ENCODE assay signal across 18 cellular contexts in the genomic region with DNA sequence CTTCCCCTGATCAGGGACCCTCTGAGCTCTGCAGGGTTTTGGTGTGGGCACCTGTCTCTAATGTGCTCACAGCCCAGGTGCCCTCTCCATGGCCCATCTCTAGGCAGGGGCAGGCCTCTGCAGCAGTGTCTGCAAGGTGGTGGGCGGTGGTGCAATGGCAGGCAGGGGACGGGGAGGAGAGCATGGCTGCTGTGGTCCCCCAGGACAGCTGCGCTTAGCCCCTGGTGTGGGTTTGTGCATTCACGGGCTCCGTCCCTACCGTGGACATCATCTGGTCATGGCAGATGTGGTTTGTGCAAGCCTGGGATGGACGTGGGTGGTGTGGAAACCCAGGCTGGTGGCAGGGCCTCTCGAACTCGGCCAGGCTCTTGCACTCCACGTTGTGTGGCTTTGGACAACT.
DNase-seq lines count a peak whose midpoint lies in the region; ATAC-seq and TF ChIP-seq lines count a peak whose summit lies in the region.
"Had no signal": no experiment of that assay in that cellular context is flagged by ENCODE, and none has a peak within 500 bp of the region (broad histone marks: within the 10 kb centered on the region; RNA-seq: fewer than 3 reads in every experiment).

No MANE protein-coding gene starts in this region.

- no peaks in the 10 kb centered on the region for H3K36me3 Mint-ChIP-seq in endodermal cell (ENCODE audit: low read depth)
- no peaks in the 10 kb centered on the region for H3K36me3 Mint-ChIP-seq in activated naive CD8-positive, alpha-beta T cell treated with anti-CD3 and anti-CD28 coated beads, Interleukin-2, amount 50 U/mL, for 24 hours (ENCODE audit: low read depth)
- H3K36me3 Mint-ChIP-seq: CD8-positive, alpha-beta memory T cell had no signal

- no peaks in the 10 kb centered on the region for H3K4me1 Mint-ChIP-seq in endodermal cell
- no peaks in the 10 kb centered on the region for H3K4me1 Mint-ChIP-seq in activated naive CD8-positive, alpha-beta T cell treated with anti-CD3 and anti-CD28 coated beads, Interleukin-2, amount 50 U/mL, for 24 hours
- H3K4me1 Mint-ChIP-seq: CD8-positive, alpha-beta memory T cell had no signal

- H3K4me3 ChIP-seq in endodermal cell (ENCODE audit: low read length) (no peak overlapping the region), stomach (no peak overlapping the region)
- H3K4me3 ChIP-seq: Peyer's patch had no signal

- peak; percentile 36 for DNase-seq in activated effector memory CD4-positive, alpha-beta T cell treated with anti-CD3 and anti-CD28 coated beads, Interleukin-2, amount 50 U/mL, for 16 hours
- no peak for DNase-seq in activated effector memory CD4-positive, alpha-beta T cell treated with Interleukin-2 at 50 U/mL for 16 hours
- peak; percentile 20 for DNase-seq in endodermal cell
- DNase-seq in mesenteric fat pad (ENCODE audit: low spot score): peak; percentile 79
- DNase-seq in stomach: peak; percentile 15
- no peak for DNase-seq in SKM-1 treated with dmso at 0.1 percent for 144 hours (lab: John Stamatoyannopoulos, UW; ENCODE audit: unreplicated experiment)
- no peak for DNase-seq in activated naive CD8-positive, alpha-beta T cell treated with anti-CD3 and anti-CD28 coated beads, Interleukin-2, amount 50 U/mL, for 24 hours
- DNase-seq: ACHN; C1 segment of cervical spinal cord; NCI-H1105; NCI-H2081; NCI-H2171 treated with DMSO at 0.1 percent for 48 hours; NCI-H446 treated with DMSO at 0.1 percent for 48 hours; NK-92 treated with Interleukin-12 subunit alpha and Interleukin-12 subunit beta, amount 100 ng/mL, for 24 hours; Peyer's patch; Right ventricle myocardium superior had no signal

- H3K27me3 Mint-ChIP-seq in endodermal cell (ENCODE audit: insufficient read depth): no peaks in the 10 kb centered on the region
- H3K27me3 Mint-ChIP-seq in activated naive CD8-positive, alpha-beta T cell treated with anti-CD3 and anti-CD28 coated beads, Interleukin-2, amount 50 U/mL, for 24 hours: no peaks in the 10 kb centered on the region

- H3K27me3 ChIP-seq in endodermal cell (ENCODE audit: control insufficient read depth, insufficient read depth, low read length, poor library complexity, severe bottlenecking): no peaks in the 10 kb centered on the region
- peaks cover 0 to 69% (median 0%) of the 10 kb centered on the region in 3 donors for H3K27me3 ChIP-seq in stomach
- H3K27me3 ChIP-seq: Peyer's patch had no signal

- TF ChIP-seq CTCF in endodermal cell (conservative IDR thresholded peaks at IDR 0.05) (no peak), stomach (IDR thresholded peaks at IDR 0.05) (no peak)

- no peak for ATAC-seq in activated naive CD8-positive, alpha-beta T cell treated with anti-CD3 and anti-CD28 coated beads, Interleukin-2, amount 50 U/mL, for 24 hours
- no peak for ATAC-seq in GM18517 (IDR thresholded peaks at IDR 0.05; ENCODE audit: unreplicated experiment)

- no peak overlapping the region for H3K27ac Mint-ChIP-seq in endodermal cell
- no peak overlapping the region for H3K27ac Mint-ChIP-seq in activated naive CD8-positive, alpha-beta T cell treated with anti-CD3 and anti-CD28 coated beads, Interleukin-2, amount 50 U/mL, for 24 hours
- H3K27ac Mint-ChIP-seq: CD8-positive, alpha-beta memory T cell had no signal

- H3K4me3 Mint-ChIP-seq in endodermal cell: no peak overlapping the region
- H3K4me3 Mint-ChIP-seq in activated naive CD8-positive, alpha-beta T cell treated with anti-CD3 and anti-CD28 coated beads, Interleukin-2, amount 50 U/mL, for 24 hours: no peak overlapping the region
- H3K4me3 Mint-ChIP-seq: CD8-positive, alpha-beta memory T cell had no signal

- H3K9me3 ChIP-seq in endodermal cell (ENCODE audit: control insufficient read depth, low read length): peaks cover 20% of the 10 kb centered on the region
- H3K9me3 ChIP-seq in stomach: no peaks in the 10 kb centered on the region
- H3K9me3 ChIP-seq: Peyer's patch had no signal

- TF ChIP-seq EP300 in stomach (IDR thresholded peaks at IDR 0.05): no peak

- peaks cover 83% of the 10 kb centered on the region for H3K9me3 Mint-ChIP-seq in endodermal cell
- no peaks in the 10 kb centered on the region for H3K9me3 Mint-ChIP-seq in activated naive CD8-positive, alpha-beta T cell treated with anti-CD3 and anti-CD28 coated beads, Interleukin-2, amount 50 U/mL, for 24 hours
- H3K9me3 Mint-ChIP-seq: CD8-positive, alpha-beta memory T cell had no signal

- TF ChIP-seq POLR2A in stomach (IDR thresholded peaks at IDR 0.05): no peak

- H3K36me3 ChIP-seq in endodermal cell (ENCODE audit: control insufficient read depth, insufficient read depth, low read length) (no peaks in the 10 kb centered on the region), stomach (no peaks in the 10 kb centered on the region)
- H3K36me3 ChIP-seq: Peyer's patch had no signal

- intact Hi-C loops in stomach (cut with DNase I; ENCODE audit: low total_unique reads): no loop called here

- H3K27ac ChIP-seq in endodermal cell (ENCODE audit: low read depth, low read length): no peak overlapping the region
- H3K27ac ChIP-seq in stomach: no peak overlapping the region
- H3K27ac ChIP-seq: Peyer's patch had no signal

- H3K4me1 ChIP-seq in endodermal cell (ENCODE audit: control insufficient read depth, insufficient read depth, low read length) (no peaks in the 10 kb centered on the region), stomach (no peaks in the 10 kb centered on the region)

- H3K9ac ChIP-seq in endodermal cell (ENCODE audit: extremely low read depth, low read length, poor library complexity, severe bottlenecking): no peak overlapping the region

- 87 to 91% methylated on average over 6 to 10 of the region's 10 CpGs for WGBS in endodermal cell (ENCODE audit: insufficient coverage in 1 of 2, insufficient read length in 1 of 2), 2 experiments
- WGBS in stomach, 5 donors: 81 to 84% (median 83%) methylated on average over 7 to 10 of the region's 10 CpGs

Comparison
In these comparisons a context has a peak if more than half of its experiments do, and no peak if none do; other contexts are left out.
1. DNase-seq: peak in activated effector memory CD4-positive, alpha-beta T cell treated with anti-CD3 and anti-CD28 coated beads, Interleukin-2, amount 50 U/mL, for 16 hours (single experiment), endodermal cell (single experiment), mesenteric fat pad (single experiment) and stomach (single experiment); none in activated effector memory CD4-positive, alpha-beta T cell treated with Interleukin-2 at 50 U/mL for 16 hours (single experiment), SKM-1 treated with dmso at 0.1 percent for 144 hours (single experiment) and activated naive CD8-positive, alpha-beta T cell treated with anti-CD3 and anti-CD28 coated beads, Interleukin-2, amount 50 U/mL, for 24 hours (single experiment).